1 cellular context compared by ENCODE assay signal in the genomic region with DNA sequence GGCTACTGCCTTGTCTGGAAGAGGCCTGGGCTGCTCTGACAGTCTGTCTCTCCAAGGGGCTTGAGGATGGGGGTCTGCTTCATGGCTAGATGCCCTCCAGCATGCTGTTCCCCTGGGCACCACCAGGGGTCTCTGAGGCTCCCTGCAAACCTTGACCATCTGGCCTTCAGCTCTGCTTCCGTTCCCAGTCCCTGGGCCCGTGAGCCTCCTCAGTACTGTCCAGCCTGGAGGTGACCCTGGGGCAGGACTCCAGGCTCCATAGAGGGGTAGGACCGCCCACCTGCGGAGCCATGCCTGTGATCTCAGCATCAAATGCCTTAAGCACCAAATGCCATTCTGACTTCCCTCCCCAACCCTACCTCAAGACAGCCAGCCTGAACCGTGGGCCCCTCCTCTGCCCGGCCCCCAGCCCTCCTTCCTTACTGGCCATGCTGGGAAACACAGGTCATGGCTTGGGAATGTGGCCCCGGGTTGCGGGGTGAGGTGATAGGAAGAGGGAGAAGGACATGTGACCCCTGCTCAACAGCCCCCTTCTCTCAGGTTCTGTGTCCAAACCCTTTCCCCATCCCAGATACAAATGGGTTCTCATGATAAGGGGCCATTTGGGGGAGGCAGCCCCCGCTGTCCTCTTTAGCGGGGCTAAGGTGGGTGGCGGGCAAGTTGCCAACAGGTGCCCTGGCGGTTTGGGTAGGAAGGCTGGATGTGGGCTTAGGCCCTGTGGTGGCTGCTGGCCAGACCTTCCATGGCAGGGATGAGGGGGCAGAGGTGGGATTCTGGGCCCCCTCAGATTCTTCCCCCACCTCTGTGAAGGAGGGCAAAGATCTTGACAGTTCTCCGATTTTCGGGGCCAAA.
TF ChIP-seq lines count a peak whose summit lies in the region.

No MANE protein-coding gene starts in this region.

TF ChIP-seq in HepG2, 621 proteins besides CTCF, POLR2A, EP300 and RAD21 (continued from another document):
- no peak for TF ChIP-seq ZNF292 (CRISPR knock-in tag; IDR thresholded peaks at IDR 0.05; ENCODE audit: borderline replicate concordance, low read depth)
- TF ChIP-seq, protein P1, sequence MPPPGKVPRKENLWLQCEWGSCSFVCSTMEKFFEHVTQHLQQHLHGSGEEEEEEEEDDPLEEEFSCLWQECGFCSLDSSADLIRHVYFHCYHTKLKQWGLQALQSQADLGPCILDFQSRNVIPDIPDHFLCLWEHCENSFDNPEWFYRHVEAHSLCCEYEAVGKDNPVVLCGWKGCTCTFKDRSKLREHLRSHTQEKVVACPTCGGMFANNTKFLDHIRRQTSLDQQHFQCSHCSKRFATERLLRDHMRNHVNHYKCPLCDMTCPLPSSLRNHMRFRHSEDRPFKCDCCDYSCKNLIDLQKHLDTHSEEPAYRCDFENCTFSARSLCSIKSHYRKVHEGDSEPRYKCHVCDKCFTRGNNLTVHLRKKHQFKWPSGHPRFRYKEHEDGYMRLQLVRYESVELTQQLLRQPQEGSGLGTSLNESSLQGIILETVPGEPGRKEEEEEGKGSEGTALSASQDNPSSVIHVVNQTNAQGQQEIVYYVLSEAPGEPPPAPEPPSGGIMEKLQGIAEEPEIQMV (CRISPR knock-in tag; IDR thresholded peaks at IDR 0.05; ENCODE audit: low read depth), result no peak
- no peak for TF ChIP-seq REPIN1 (CRISPR knock-in tag; IDR thresholded peaks at IDR 0.05; ENCODE audit: borderline replicate concordance, low read depth)
- TF ChIP-seq SAFB2 (CRISPR knock-in tag; IDR thresholded peaks at IDR 0.05; ENCODE audit: borderline replicate concordance, low read depth), result no peak
- peak; percentile 38; the same call in 1 of the 2 replicates for TF ChIP-seq MYC (CRISPR knock-in tag; IDR thresholded peaks at IDR 0.05; ENCODE audit: borderline replicate concordance)
- TF ChIP-seq GATA4 (IDR thresholded peaks at IDR 0.05; ENCODE audit: borderline replicate concordance, low read depth), result no peak
- no peak for TF ChIP-seq ZFY (CRISPR knock-in tag; IDR thresholded peaks at IDR 0.05)
- no peak for TF ChIP-seq FOXK1 (CRISPR knock-in tag; IDR thresholded peaks at IDR 0.05; ENCODE audit: borderline replicate concordance, low read depth)
